11 cellular contexts compared by ENCODE assay signal in the genomic region with DNA sequence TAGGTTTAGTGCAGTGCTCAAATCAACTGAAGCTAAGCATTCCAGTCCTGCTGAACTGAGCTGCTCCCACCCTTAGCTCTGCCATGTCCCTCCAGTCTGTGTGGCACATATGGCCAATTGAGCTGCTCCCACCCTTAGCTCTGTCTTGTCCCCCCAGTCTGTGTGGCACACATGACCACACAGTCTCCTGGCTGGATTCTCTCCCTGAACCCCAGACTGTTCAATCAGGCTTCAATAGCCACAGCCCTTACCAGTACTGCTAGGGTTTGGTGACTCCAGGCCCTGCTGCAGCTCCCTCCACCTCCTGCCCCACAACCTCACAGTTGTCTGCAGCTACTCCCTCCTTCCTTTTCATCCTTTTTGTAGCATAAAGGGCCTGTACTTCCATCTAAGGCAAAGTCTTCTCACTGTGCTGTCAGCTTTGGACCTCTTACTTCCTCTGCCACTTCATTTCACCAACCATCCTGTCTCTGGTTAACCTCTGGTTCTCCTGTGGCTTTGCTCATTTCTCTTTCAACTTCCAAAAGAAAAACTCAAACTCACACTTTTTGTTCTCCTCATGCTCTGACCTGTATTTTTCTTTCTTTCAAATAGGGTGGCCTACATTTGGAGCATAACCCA. TPM values are rescaled to one million over a fixed set of nuclear protein-coding genes. Genes with fewer than 3 reads are reported as not detected.
DNase-seq lines count a peak whose midpoint lies in the region; ATAC-seq, FAIRE-seq and TF ChIP-seq lines count a peak whose summit lies in the region.
"Had no signal": no experiment of that assay in that cellular context is flagged by ENCODE, and none has a peak within 500 bp of the region (broad histone marks: within the 10 kb centered on the region; RNA-seq: fewer than 3 reads in every experiment).

No MANE protein-coding gene starts in this region.

- no peaks in the 10 kb centered on the region for H3K9me3 ChIP-seq in T-helper 17 cell (ENCODE audit: control insufficient read depth, low read length, poor library complexity, severe bottlenecking)

- FAIRE-seq in GM12892 (lab: Jason Lieb, UNC), result peak; percentile 82
- FAIRE-seq: TTC549 had no signal

- H3K27me3 Mint-ChIP-seq in T-helper 17 cell, result no peaks in the 10 kb centered on the region

- H3K4me1 Mint-ChIP-seq in T-helper 17 cell, result peaks cover 8% of the 10 kb centered on the region

- peak overlapping the region; percentile 8 for H3K4me3 Mint-ChIP-seq in T-helper 17 cell

- peak; percentile 38; the same call in 1 of the 2 replicates for TF ChIP-seq POLR2A in GM12892 (IDR thresholded peaks at IDR 0.05; ENCODE audit: low read depth, low read length)

- no peaks in the 10 kb centered on the region for H3K36me3 Mint-ChIP-seq in T-helper 17 cell (ENCODE audit: low read depth)

- DNase-seq in GM12892 (ENCODE audit: insufficient read length), result no peak
- DNase-seq in T-helper 17 cell, result no peak
- no peak for DNase-seq in DMS53 (lab: John Stamatoyannopoulos, UW)
- no peak for DNase-seq in putamen (ENCODE audit: low spot score)
- no peak for DNase-seq in cerebellar nuclear complex (lab: John Stamatoyannopoulos, UW)
- no peak for DNase-seq in amygdala (lab: John Stamatoyannopoulos, UW)
- DNase-seq: DMS153, NCI-H226 had no signal

- H3K27ac Mint-ChIP-seq in T-helper 17 cell, result no peak overlapping the region

- ATAC-seq in GM19395 (IDR thresholded peaks at IDR 0.05; ENCODE audit: unreplicated experiment), result peak; percentile 83
- ATAC-seq in HG02981 (IDR thresholded peaks at IDR 0.05; ENCODE audit: unreplicated experiment), result peak; percentile 72
- ATAC-seq in T-helper 17 cell, result peak; percentile 23

RNA-seq across cellular contexts. Expression of gene ADAMTS12, which starts 50.8 kb away (rescaled TPM):
- polyA plus RNA-seq in GM12892 (2012; ENCODE audit: missing spikeins), result 12.6 TPM
- not detected for total RNA-seq in T-helper 17 cell

Comparison
In these comparisons a context has a peak if more than half of its experiments do, and no peak if none do; other contexts are left out.
1. ATAC-seq: peak in every context shown above with its lines; median percentile 83 in GM19395; 72 in HG02981; 23 in T-helper 17 cell.